In genomic region chr3:50298836-50299637, GRCh38 we compare ENCODE assay signal across 1 cellular context.
A peak's percentile ranks its signal among the peaks of the same experiment; 100 is the strongest.
TF ChIP-seq lines count a peak whose summit lies in the region.

Gene HYAL3, minus strand, starts transcription at chr3:50299405. Its CDS starts 3,803 bp downstream, at chr3:50295602.
Gene NAA80, minus strand, starts transcription at chr3:50299405. Its CDS starts 1,942 bp downstream, at chr3:50297463.

TF ChIP-seq in HepG2, 621 proteins besides CTCF, POLR2A, EP300 and RAD21 (continued from another document and continues in another):
- TF ChIP-seq ZNF878 (CRISPR knock-in tag; IDR thresholded peaks at IDR 0.05), result peak; percentile 81
- TF ChIP-seq POLR2AphosphoS5 (IDR thresholded peaks at IDR 0.05; ENCODE audit: low read depth, low read length), result peak; percentile 80
- TF ChIP-seq RNF219 (CRISPR knock-in tag; IDR thresholded peaks at IDR 0.05), result no peak
- TF ChIP-seq ZBTB7A (CRISPR knock-in tag; IDR thresholded peaks at IDR 0.05), result peak; percentile 61; the same call in 1 of the 2 replicates
- TF ChIP-seq ZNF740 (CRISPR knock-in tag; IDR thresholded peaks at IDR 0.05), result no peak
- peak; percentile 67; the same call in 1 of the 2 replicates for TF ChIP-seq YEATS4 (CRISPR knock-in tag; IDR thresholded peaks at IDR 0.05; ENCODE audit: borderline replicate concordance)
- TF ChIP-seq SETDB1 (CRISPR knock-in tag; IDR thresholded peaks at IDR 0.05; ENCODE audit: borderline replicate concordance), result no peak
- peak; percentile 77 for TF ChIP-seq GATAD1 (CRISPR knock-in tag; IDR thresholded peaks at IDR 0.05)
- TF ChIP-seq NCOR1 (IDR thresholded peaks at IDR 0.05; ENCODE audit: borderline replicate concordance, low read length), result peak; percentile 19; the same call in 1 of the 2 replicates
- TF ChIP-seq SP5 (CRISPR knock-in tag; IDR thresholded peaks at IDR 0.05; ENCODE audit: borderline replicate concordance, low read depth), result peak; percentile 72
- TF ChIP-seq SMAD1 (CRISPR knock-in tag; IDR thresholded peaks at IDR 0.05; ENCODE audit: borderline replicate concordance, low read depth), result 0 out of 2 replicates have a peak, but pooled peaks have one; percentile 28
- TF ChIP-seq ZGPAT (CRISPR knock-in tag; IDR thresholded peaks at IDR 0.05), result peak; percentile 82; the same call in 1 of the 2 replicates
- no peak; the same call in 1 of the 2 replicates for TF ChIP-seq ZBTB3 (CRISPR knock-in tag; IDR thresholded peaks at IDR 0.05; ENCODE audit: borderline replicate concordance, low read depth)
- TF ChIP-seq ZEB1 (IDR thresholded peaks at IDR 0.05; ENCODE audit: insufficient replicate concordance, low read depth), result peak; percentile 72
- TF ChIP-seq NFKB2 (CRISPR knock-in tag; IDR thresholded peaks at IDR 0.05; ENCODE audit: borderline replicate concordance), result peak; percentile 84; the same call in 1 of the 2 replicates
- TF ChIP-seq HDAC2 (CRISPR knock-in tag; IDR thresholded peaks at IDR 0.05), result 0 out of 2 replicates have a peak, but pooled peaks have one; percentile 21
- TF ChIP-seq REPIN1 (CRISPR knock-in tag; IDR thresholded peaks at IDR 0.05; ENCODE audit: borderline replicate concordance, low read depth), result peak; percentile 49
- TF ChIP-seq THAP8 (CRISPR knock-in tag; IDR thresholded peaks at IDR 0.05; ENCODE audit: borderline replicate concordance), result 0 out of 2 replicates have a peak, but pooled peaks have one; percentile 52
- TF ChIP-seq AHR (CRISPR knock-in tag; IDR thresholded peaks at IDR 0.05), result 0 out of 2 replicates have a peak, but pooled peaks have one; percentile 56
- peak; percentile 65 for TF ChIP-seq ZNF800 (CRISPR knock-in tag; IDR thresholded peaks at IDR 0.05)
- TF ChIP-seq MIXL1 (CRISPR knock-in tag; IDR thresholded peaks at IDR 0.05), result peak; percentile 35; the same call in 1 of the 2 replicates
- 0 out of 2 replicates have a peak, but pooled peaks have one; percentile 18 for TF ChIP-seq KDM6A (CRISPR knock-in tag; IDR thresholded peaks at IDR 0.05; ENCODE audit: low read depth)
- peak; percentile 35; the same call in 1 of the 2 replicates for TF ChIP-seq ZNF142 (CRISPR knock-in tag; IDR thresholded peaks at IDR 0.05)
- TF ChIP-seq ZNF260 (CRISPR knock-in tag; IDR thresholded peaks at IDR 0.05; ENCODE audit: borderline replicate concordance, low read depth), result 0 out of 2 replicates have a peak, but pooled peaks have one; percentile 37
- TF ChIP-seq KMT2B (CRISPR knock-in tag; IDR thresholded peaks at IDR 0.05), result peak; percentile 65; the same call in 1 of the 2 replicates
- TF ChIP-seq E2F1 (CRISPR knock-in tag; IDR thresholded peaks at IDR 0.05), result no peak
- TF ChIP-seq ZSCAN25 (CRISPR knock-in tag; IDR thresholded peaks at IDR 0.05), result peak; percentile 23; the same call in 1 of the 2 replicates
- peak; percentile 4; the same call in 1 of the 2 replicates for TF ChIP-seq ZNF281 (CRISPR knock-in tag; IDR thresholded peaks at IDR 0.05; ENCODE audit: borderline replicate concordance)
- no peak for TF ChIP-seq PHB2 (IDR thresholded peaks at IDR 0.05; ENCODE audit: partially characterized antibody)
- peak; percentile 100 for TF ChIP-seq AGO1 (IDR thresholded peaks at IDR 0.05; ENCODE audit: low read depth, low read length, poor library complexity, severe bottlenecking)
- TF ChIP-seq JUND (CRISPR knock-in tag; IDR thresholded peaks at IDR 0.05), result 0 out of 2 replicates have a peak, but pooled peaks have one; percentile 9
- no peak for TF ChIP-seq EHMT2 (IDR thresholded peaks at IDR 0.05; ENCODE audit: borderline replicate concordance, low read depth, low read length)
- peak; percentile 76; the same call in 1 of the 2 replicates for TF ChIP-seq MEIS1 (CRISPR knock-in tag; IDR thresholded peaks at IDR 0.05; ENCODE audit: borderline replicate concordance)
- peak; percentile 24; the same call in 1 of the 2 replicates for TF ChIP-seq ZNF790 (CRISPR knock-in tag; IDR thresholded peaks at IDR 0.05; ENCODE audit: borderline replicate concordance)
- no peak for TF ChIP-seq PCBP2 (optimal IDR thresholded peaks at IDR 0.05; ENCODE audit: low read depth, low read length, poor library complexity, severe bottlenecking)
- peak; percentile 65 for TF ChIP-seq ASH2L (IDR thresholded peaks at IDR 0.05; ENCODE audit: insufficient read length, low read depth, low read length)
- TF ChIP-seq HNRNPK (IDR thresholded peaks at IDR 0.05; ENCODE audit: low read depth, low read length, poor library complexity, severe bottlenecking), result peak; percentile 82
- 0 out of 2 replicates have a peak, but pooled peaks have one; percentile 38 for TF ChIP-seq FOXO1 (CRISPR knock-in tag; IDR thresholded peaks at IDR 0.05)
- TF ChIP-seq POLR2G (IDR thresholded peaks at IDR 0.05; ENCODE audit: low read depth, low read length), result peak; percentile 91
- TF ChIP-seq ZNF501 (CRISPR knock-in tag; IDR thresholded peaks at IDR 0.05), result peak; percentile 50; the same call in 1 of the 2 replicates
- TF ChIP-seq RXRA (CRISPR knock-in tag; IDR thresholded peaks at IDR 0.05), result peak; percentile 71
- TF ChIP-seq NCOA2 (CRISPR knock-in tag; IDR thresholded peaks at IDR 0.05), result 0 out of 2 replicates have a peak, but pooled peaks have one; percentile 8
- TF ChIP-seq MAX (IDR thresholded peaks at IDR 0.05), result peak; percentile 86
- 0 out of 2 replicates have a peak, but pooled peaks have one; percentile 16 for TF ChIP-seq ZNF12 (CRISPR knock-in tag; IDR thresholded peaks at IDR 0.05)
- TF ChIP-seq KLF16 (CRISPR knock-in tag; IDR thresholded peaks at IDR 0.05), result peak in 1 of 2 experiments; percentile 75; a peak in 2 of 4 replicates
